10 cellular contexts compared by ENCODE assay signal in the genomic region with DNA sequence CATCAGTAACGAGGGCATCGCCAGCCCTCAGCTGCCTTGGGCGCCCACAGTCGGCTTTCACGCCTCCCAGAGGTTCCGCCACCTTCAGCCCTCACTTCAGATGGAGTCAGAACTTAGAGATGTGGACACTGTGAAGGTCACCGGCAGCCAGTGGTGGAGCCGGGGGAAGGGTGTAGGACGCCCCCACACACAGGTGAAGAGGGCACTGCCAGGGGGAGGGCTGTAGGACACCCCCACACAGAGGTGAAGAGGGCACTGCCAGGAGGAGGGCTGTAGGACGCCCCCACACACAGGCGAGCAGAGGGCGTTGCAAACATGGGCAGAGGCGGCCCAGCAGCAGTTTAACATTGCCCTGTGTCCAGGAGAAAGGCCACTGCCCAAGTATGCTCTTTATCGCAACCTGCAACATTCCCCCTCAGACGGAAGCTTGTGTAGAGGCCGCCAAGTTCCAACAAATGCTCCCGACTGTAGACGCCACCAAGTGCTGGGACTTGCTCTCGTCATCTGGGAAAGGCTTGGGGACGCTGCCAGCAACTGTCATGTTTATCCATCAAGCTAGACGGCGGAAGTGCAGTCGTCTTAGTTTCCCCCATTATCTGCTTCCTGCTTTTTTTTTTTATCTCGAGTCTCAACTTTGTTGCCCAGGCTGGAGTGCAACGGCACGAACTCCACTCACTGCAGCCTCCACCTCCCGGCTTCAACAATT. TPM values are rescaled to one million over a fixed set of nuclear protein-coding genes. Genes with fewer than 3 reads are reported as not detected.
DNase-seq lines count a peak whose midpoint lies in the region; ATAC-seq and TF ChIP-seq lines count a peak whose summit lies in the region.
"Had no signal": no experiment of that assay in that cellular context is flagged by ENCODE, and none has a peak within 500 bp of the region (broad histone marks: within the 10 kb centered on the region; RNA-seq: fewer than 3 reads in every experiment).

No MANE protein-coding gene starts in this region.

- H3K36me3 Mint-ChIP-seq in activated CD4-positive, alpha-beta T cell treated with anti-CD3 and anti-CD28 coated beads for 36 hours (ENCODE audit: low read depth): peaks cover 22% of the 10 kb centered on the region

- no peak for TF ChIP-seq CTCF in AG10803 (conservative IDR thresholded peaks at IDR 0.05; ENCODE audit: low read length)
- no peak for TF ChIP-seq CTCF in coronary artery (IDR thresholded peaks at IDR 0.05)

- no peak overlapping the region for H3K14ac ChIP-seq in mesenchymal stem cell (ENCODE audit: low read length in 2 of 2)

- WGBS in mesenchymal stem cell: 93% methylated on average over 25 of the region's 27 CpGs

- peaks cover 8% of the 10 kb centered on the region for H3K4me1 ChIP-seq in mesenchymal stem cell (ENCODE audit: control insufficient read depth, insufficient read depth, low read depth, low read length)

- H3K27ac Mint-ChIP-seq in activated CD4-positive, alpha-beta T cell treated with anti-CD3 and anti-CD28 coated beads for 36 hours: no peak overlapping the region

- H3K4me3 ChIP-seq in AG10803 (ENCODE audit: low read length) (no peak overlapping the region), coronary artery (peak overlapping the region; percentile 21), mesenchymal stem cell (ENCODE audit: insufficient read depth in 1 of 2, low read depth in 1 of 2, low read length in 2 of 2) (no peak overlapping the region)

- peak overlapping the region; percentile 13 for H2BK15ac ChIP-seq in mesenchymal stem cell (ENCODE audit: low read depth, poor library complexity, severe bottlenecking)

- H3K27me3 ChIP-seq in mesenchymal stem cell (ENCODE audit: control insufficient read depth in 1 of 2, insufficient read depth in 1 of 2, low read length in 2 of 2): no peaks in the 10 kb centered on the region

- no peak for ATAC-seq in activated CD4-positive, alpha-beta T cell treated with anti-CD3 and anti-CD28 coated beads for 36 hours

- intact Hi-C loops in activated CD4-positive, alpha-beta T cell treated with anti-CD3 and anti-CD28 coated beads for 36 hours (cut with DNase I, micrococcal nuclease): loop anchor here in 1 of 2 experiments (5.0 kb wide), 2 partner anchors 41 to 121 kb away; a partner anchor contains a TSS

- H2BK5ac ChIP-seq in mesenchymal stem cell (ENCODE audit: low read depth, low read length, poor library complexity, severe bottlenecking): no peak overlapping the region

- no peak overlapping the region for H4K91ac ChIP-seq in mesenchymal stem cell (ENCODE audit: low read length)

- H2BK12ac ChIP-seq in mesenchymal stem cell (ENCODE audit: low read length in 2 of 2): no peak overlapping the region

- CTCF ChIA-PET in activated CD4-positive, alpha-beta T cell treated with anti-CD3 and anti-CD28 coated beads for 36 hours (lab: Charles Lee): interaction anchor here (0.6 to 2.7 kb wide), 4 partner anchors 14 to 138 kb away, joined by 3 to 14 read pairs (median 8); no protein-coding TSS in a partner anchor

- H3K4ac ChIP-seq in mesenchymal stem cell (ENCODE audit: low read depth in 1 of 2, low read length in 2 of 2): no peak overlapping the region

- H2AFZ ChIP-seq in mesenchymal stem cell (ENCODE audit: low read depth, low read length): no peak overlapping the region

- H3K9ac ChIP-seq in mesenchymal stem cell (ENCODE audit: low read length): no peak overlapping the region

- POLR2A ChIA-PET in activated CD4-positive, alpha-beta T cell treated with anti-CD3 and anti-CD28 coated beads for 36 hours (lab: Charles Lee): no interaction called here

- no peaks in the 10 kb centered on the region for H3K9me3 Mint-ChIP-seq in activated CD4-positive, alpha-beta T cell treated with anti-CD3 and anti-CD28 coated beads for 36 hours (ENCODE audit: low read depth)

- no peak overlapping the region for H2AK5ac ChIP-seq in mesenchymal stem cell (ENCODE audit: low read length, severe bottlenecking)

- H3K9me3 ChIP-seq in mesenchymal stem cell (ENCODE audit: control insufficient read depth, low read length): no peaks in the 10 kb centered on the region

- no peak overlapping the region for H3K4me2 ChIP-seq in mesenchymal stem cell (ENCODE audit: low read length, poor library complexity, severe bottlenecking)

- no peak overlapping the region for H4K8ac ChIP-seq in mesenchymal stem cell (ENCODE audit: low read length)

- H3K4me1 Mint-ChIP-seq in activated CD4-positive, alpha-beta T cell treated with anti-CD3 and anti-CD28 coated beads for 36 hours: peaks cover 47% of the 10 kb centered on the region

- peaks cover 28 to 38% of the 10 kb centered on the region in 2 experiments for H3K36me3 ChIP-seq in mesenchymal stem cell (ENCODE audit: control insufficient read depth in 1 of 2, insufficient read depth in 2 of 2, low read depth in 1 of 2, low read length in 2 of 2)

- H3K23ac ChIP-seq in mesenchymal stem cell (ENCODE audit: low read length in 2 of 2): no peak overlapping the region

- in situ Hi-C loops in ACHN (cut with HindIII; ENCODE audit: low pct_ligation_motif_present, low pct_unique_long_range_greater_than_20kb, low sequenced_read_pairs): no loop called here

- DNase-seq in AG10803 (ENCODE audit: low read depth) (peak; percentile 11), NCI-H1105 treated with DMSO at 0.1 percent for 48 hours (lab: John Stamatoyannopoulos, UW) (peak; percentile 74), coronary artery (ENCODE audit: low spot score) (no peak), mesenchymal stem cell (no peak), NCI-H524 (lab: John Stamatoyannopoulos, UW) (no peak), ACHN (no peak)
- no peak for DNase-seq in activated CD4-positive, alpha-beta T cell treated with anti-CD3 and anti-CD28 coated beads for 36 hours
- no peak for DNase-seq in activated T-cell treated with anti-CD3 and anti-CD28 coated beads, Interleukin-2, amount 50 U/mL, for 1 hour
- DNase-seq: KG1 had no signal

- no peak overlapping the region for H2BK120ac ChIP-seq in mesenchymal stem cell (ENCODE audit: low read depth, low read length)

- no peak overlapping the region for H3K4me3 Mint-ChIP-seq in activated CD4-positive, alpha-beta T cell treated with anti-CD3 and anti-CD28 coated beads for 36 hours

- H3K79me1 ChIP-seq in mesenchymal stem cell (replicated peaks; ENCODE audit: low read length, poor library complexity, severe bottlenecking): peaks cover 16% of the 10 kb centered on the region

- H3K27ac ChIP-seq in coronary artery: peak overlapping the region; percentile 61 to 75
- no peak overlapping the region for H3K27ac ChIP-seq in mesenchymal stem cell (ENCODE audit: low read length, poor library complexity, severe bottlenecking)
- H3K27ac ChIP-seq: epithelial cell of prostate had no signal

- H3K27me3 Mint-ChIP-seq in activated CD4-positive, alpha-beta T cell treated with anti-CD3 and anti-CD28 coated beads for 36 hours: no peaks in the 10 kb centered on the region

- H3K18ac ChIP-seq in mesenchymal stem cell (ENCODE audit: low read depth in 1 of 2, low read length in 2 of 2): no peak overlapping the region

RNA-seq across cellular contexts. Expression of a gene that starts 4.9 kb away (rescaled TPM):
- polyA plus RNA-seq in mesenchymal stem cell (2013, experiment 1 of 2): 32.8 TPM
- polyA plus RNA-seq in mesenchymal stem cell (2013, experiment 2 of 2): 33.6 TPM
- 100 to 1,000 TPM; 110 to 111 TPM for total RNA-seq in activated CD4-positive, alpha-beta T cell treated with anti-CD3 and anti-CD28 coated beads for 36 hours

RNA-seq across cellular contexts. Expression of a gene that starts 55.9 kb away (rescaled TPM):
- polyA plus RNA-seq in mesenchymal stem cell (2013, experiment 1 of 2): 13.1 TPM
- polyA plus RNA-seq in mesenchymal stem cell (2013, experiment 2 of 2): 13.1 TPM
- 10 to 100 TPM; 65.6 to 74.0 TPM for total RNA-seq in activated CD4-positive, alpha-beta T cell treated with anti-CD3 and anti-CD28 coated beads for 36 hours

Comparison
In these comparisons a context has a peak if more than half of its experiments do, and no peak if none do; other contexts are left out.
1. DNase-seq: peak in AG10803 (single experiment) and NCI-H1105 treated with DMSO at 0.1 percent for 48 hours (single experiment); none in coronary artery (single experiment), mesenchymal stem cell (single experiment), NCI-H524 (0 of 2), activated CD4-positive, alpha-beta T cell treated with anti-CD3 and anti-CD28 coated beads for 36 hours (single experiment), ACHN (single experiment) and activated T-cell treated with anti-CD3 and anti-CD28 coated beads, Interleukin-2, amount 50 U/mL, for 1 hour (single experiment).